Comparison of ENCODE assay signal across 8 cellular contexts in the genomic region with DNA sequence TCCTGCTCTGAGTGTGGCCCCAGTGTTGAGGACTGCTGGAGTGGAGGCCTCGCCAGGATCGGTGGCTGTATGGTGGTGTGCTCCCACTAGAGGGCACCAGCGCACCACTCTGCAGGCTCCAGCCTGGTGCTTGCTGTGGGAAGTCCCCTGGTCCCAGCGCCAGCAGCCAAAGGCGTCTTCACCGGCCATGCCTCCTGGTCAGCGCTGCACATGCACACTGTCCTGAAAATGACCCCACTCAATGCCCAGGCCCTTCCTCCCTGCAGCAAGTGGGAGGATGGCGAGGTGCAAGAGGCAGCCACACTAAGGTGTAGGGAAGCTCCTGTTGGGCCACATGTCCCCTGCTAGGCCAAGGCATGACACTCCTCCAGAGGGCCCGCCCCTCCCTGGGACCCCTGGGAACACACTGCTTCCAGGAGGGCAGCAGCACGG.
DNase-seq lines count a peak whose midpoint lies in the region; ATAC-seq and TF ChIP-seq lines count a peak whose summit lies in the region.

No MANE protein-coding gene starts in this region.

- H3K27ac Mint-ChIP-seq in MCF 10A (ENCODE audit: low read depth, unreplicated experiment) = no peak overlapping the region

- no peaks in the 10 kb centered on the region for H3K27me3 Mint-ChIP-seq in MCF 10A (ENCODE audit: insufficient read depth, unreplicated experiment)

- peaks cover 8% of the 10 kb centered on the region for H3K9me3 Mint-ChIP-seq in MCF 10A (ENCODE audit: unreplicated experiment)

- intact Hi-C loops in MCF 10A (cut with micrococcal nuclease) = loop anchor here (1.0 to 10.0 kb wide), 6 partner anchors 99 to 811 kb away; partner anchors contain the start of gene C18orf32

- no peaks in the 10 kb centered on the region for H3K4me1 Mint-ChIP-seq in MCF 10A (ENCODE audit: insufficient read depth, unreplicated experiment)

- no TSS peak for BruUV-seq in MCF 10A (replicated peaks; lab: Mats Ljungman, UMichigan)

- POLR2A ChIA-PET in MCF 10A (lab: Yijun Ruan, JAX) = no interaction called here

- peak; percentile 74 for ATAC-seq in HG02840 (IDR thresholded peaks at IDR 0.05; ENCODE audit: low FRiP score, unreplicated experiment)

- CTCF ChIA-PET in MCF 10A (lab: Yijun Ruan, JAX) = interaction anchor here (0.6 to 5.3 kb wide), 19 partner anchors 12 to 1586 kb away, joined by 3 to 33 read pairs (median 3); no protein-coding TSS in a partner anchor

- H3K4me3 Mint-ChIP-seq in MCF 10A (ENCODE audit: unreplicated experiment) = no peak overlapping the region

- no peak overlapping the region; the same call in 1 of the 2 replicates for H3K27ac ChIP-seq in VCaP

- DNase-seq in NK-92 treated with Interleukin-12 subunit alpha and Interleukin-12 subunit beta, amount 100 ng/mL, for 24 hours (lab: John Stamatoyannopoulos, UW) = peak; percentile 69
- DNase-seq in NK-92 (lab: John Stamatoyannopoulos, UW; ENCODE audit: unreplicated experiment) (no peak), NCI-H2029 treated with DMSO at 0.1 percent for 48 hours (lab: John Stamatoyannopoulos, UW) (peak; percentile 6), MCF 10A (ENCODE audit: unreplicated experiment) (peak; percentile 81), islet precursor cell (peak; percentile 95)
- peak; percentile 88 for DNase-seq in stimulated activated CD4-positive, alpha-beta T cell treated with anti-CD3 and anti-CD28 coated beads, Interleukin-15, amount 100 ng/mL, for 24 hours

- H3K36me3 Mint-ChIP-seq in MCF 10A (ENCODE audit: insufficient read depth, unreplicated experiment) = peaks cover 39% of the 10 kb centered on the region

- TF ChIP-seq CTCF in VCaP (conservative IDR thresholded peaks at IDR 0.05) (peak; percentile 95), MCF 10A (IDR thresholded peaks at IDR 0.05; ENCODE audit: unreplicated experiment) (peak; percentile 94)
